In the genomic region with DNA sequence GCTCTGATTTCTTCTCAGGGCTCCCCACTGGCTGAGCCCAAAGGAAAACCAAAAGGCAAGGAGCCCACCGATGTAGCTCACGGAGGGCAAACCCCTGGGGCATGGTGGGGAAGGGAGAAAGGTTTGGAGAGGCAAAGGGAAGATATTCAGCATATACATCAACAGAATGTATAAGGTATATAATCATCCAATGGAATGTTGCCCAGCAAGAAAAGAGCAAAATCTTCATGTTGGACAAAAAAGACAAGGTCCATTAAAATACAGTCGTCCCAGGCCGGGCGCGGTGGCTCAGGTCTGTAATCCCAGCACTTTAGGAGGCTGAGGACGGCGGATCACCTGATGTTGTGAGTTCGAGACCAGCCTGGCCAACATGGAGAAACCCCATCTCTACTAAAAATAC, we compare ENCODE assay signal across 8 cellular contexts. TPM values are rescaled to one million over a fixed set of nuclear protein-coding genes. Genes with fewer than 3 reads are reported as not detected.
DNase-seq lines count a peak whose midpoint lies in the region; ATAC-seq, FAIRE-seq and TF ChIP-seq lines count a peak whose summit lies in the region.

No MANE protein-coding gene starts in this region.

- CTCF ChIA-PET in activated CD4-positive, alpha-beta T cell treated with anti-CD3 and anti-CD28 coated beads, Interleukin-2, amount 10 ng/mL, durations not matched to agents 7 days and 5 days (lab: Charles Lee), result interaction anchor here (0.8 kb wide), 1 partner anchor 22 kb away, joined by 3 read pairs; no protein-coding TSS in a partner anchor

- H3K4me3 ChIP-seq in suprapubic skin, result no peak overlapping the region

- peaks cover 22% of the 10 kb centered on the region for H3K4me1 ChIP-seq in suprapubic skin

- WGBS in suprapubic skin, result 70% methylated on average over 9 of the region's 9 CpGs

- TF ChIP-seq CTCF in glutamatergic neuron (IDR thresholded peaks at IDR 0.05; ENCODE audit: partially characterized antibody, unreplicated experiment), result no peak
- TF ChIP-seq CTCF in suprapubic skin (IDR thresholded peaks at IDR 0.05), result no peak

- peak overlapping the region; percentile 95 for H3K4me3 Mint-ChIP-seq in activated CD4-positive, alpha-beta T cell treated with anti-CD3 and anti-CD28 coated beads, Interleukin-2, amount 10 ng/mL, durations not matched to agents 7 days and 5 days
- H3K4me3 Mint-ChIP-seq in activated naive CD8-positive, alpha-beta T cell treated with anti-CD3 and anti-CD28 coated beads for 36 hours, result peak overlapping the region; percentile 83
- H3K4me3 Mint-ChIP-seq in glutamatergic neuron (ENCODE audit: unreplicated experiment), result peak overlapping the region; percentile 94

- TF ChIP-seq POLR2A in suprapubic skin (IDR thresholded peaks at IDR 0.05), result no peak

- no peaks in the 10 kb centered on the region for H3K9me3 ChIP-seq in suprapubic skin

- no peak for FAIRE-seq in frontal cortex (lab: Jason Lieb, UNC)

- H3K4me1 Mint-ChIP-seq in activated CD4-positive, alpha-beta T cell treated with anti-CD3 and anti-CD28 coated beads, Interleukin-2, amount 10 ng/mL, durations not matched to agents 7 days and 5 days, result peaks cover 38% of the 10 kb centered on the region
- peaks cover 20% of the 10 kb centered on the region for H3K4me1 Mint-ChIP-seq in activated naive CD8-positive, alpha-beta T cell treated with anti-CD3 and anti-CD28 coated beads for 36 hours
- H3K4me1 Mint-ChIP-seq in glutamatergic neuron (ENCODE audit: low read depth, unreplicated experiment), result peaks cover 23% of the 10 kb centered on the region

- no peaks in the 10 kb centered on the region for H3K27me3 ChIP-seq in suprapubic skin

- no peaks in the 10 kb centered on the region for H3K27me3 Mint-ChIP-seq in activated CD4-positive, alpha-beta T cell treated with anti-CD3 and anti-CD28 coated beads, Interleukin-2, amount 10 ng/mL, durations not matched to agents 7 days and 5 days
- no peaks in the 10 kb centered on the region for H3K27me3 Mint-ChIP-seq in activated naive CD8-positive, alpha-beta T cell treated with anti-CD3 and anti-CD28 coated beads for 36 hours
- H3K27me3 Mint-ChIP-seq in glutamatergic neuron (ENCODE audit: unreplicated experiment), result peaks cover 2% of the 10 kb centered on the region

- DNase-seq in activated CD4-positive, alpha-beta T cell treated with anti-CD3 and anti-CD28 coated beads, Interleukin-2, amount 10 ng/mL, durations not matched to agents 7 days and 5 days, result no peak
- no peak for DNase-seq in activated CD4-positive, alpha-beta T cell treated with anti-CD3 and anti-CD28 coated beads for 1 hour
- DNase-seq in activated naive CD8-positive, alpha-beta T cell treated with anti-CD3 and anti-CD28 coated beads for 36 hours, result no peak
- DNase-seq in glutamatergic neuron, result no peak
- no peak for DNase-seq in suprapubic skin (ENCODE audit: low spot score in 2 of 2)
- DNase-seq in frontal cortex (ENCODE audit: low spot score in 2 of 2), result no peak
- no peak for DNase-seq in activated CD4-positive, CD25-positive, alpha-beta regulatory T cell (lab: John Stamatoyannopoulos, UW)

- H3K27ac ChIP-seq in suprapubic skin, result peak overlapping the region; percentile 63

- H3K36me3 Mint-ChIP-seq in activated CD4-positive, alpha-beta T cell treated with anti-CD3 and anti-CD28 coated beads, Interleukin-2, amount 10 ng/mL, durations not matched to agents 7 days and 5 days (ENCODE audit: low read depth), result peaks cover 13% of the 10 kb centered on the region
- H3K36me3 Mint-ChIP-seq in activated naive CD8-positive, alpha-beta T cell treated with anti-CD3 and anti-CD28 coated beads for 36 hours, result peaks cover 17% of the 10 kb centered on the region
- H3K36me3 Mint-ChIP-seq in glutamatergic neuron (ENCODE audit: unreplicated experiment), result no peaks in the 10 kb centered on the region

- POLR2A ChIA-PET in activated CD4-positive, alpha-beta T cell treated with anti-CD3 and anti-CD28 coated beads, Interleukin-2, amount 10 ng/mL, durations not matched to agents 7 days and 5 days (lab: Charles Lee), result no interaction called here

- H3K27ac Mint-ChIP-seq in activated CD4-positive, alpha-beta T cell treated with anti-CD3 and anti-CD28 coated beads, Interleukin-2, amount 10 ng/mL, durations not matched to agents 7 days and 5 days, result no peak overlapping the region
- peak overlapping the region; percentile 74 for H3K27ac Mint-ChIP-seq in activated naive CD8-positive, alpha-beta T cell treated with anti-CD3 and anti-CD28 coated beads for 36 hours
- peak overlapping the region; percentile 31 for H3K27ac Mint-ChIP-seq in glutamatergic neuron (ENCODE audit: unreplicated experiment)

- no peak for ATAC-seq in HG03571 (IDR thresholded peaks at IDR 0.05; ENCODE audit: unreplicated experiment)

- no peak for TF ChIP-seq EP300 in suprapubic skin (IDR thresholded peaks at IDR 0.05)

- no peaks in the 10 kb centered on the region for H3K9me3 Mint-ChIP-seq in activated CD4-positive, alpha-beta T cell treated with anti-CD3 and anti-CD28 coated beads, Interleukin-2, amount 10 ng/mL, durations not matched to agents 7 days and 5 days
- peaks cover 3% of the 10 kb centered on the region for H3K9me3 Mint-ChIP-seq in activated naive CD8-positive, alpha-beta T cell treated with anti-CD3 and anti-CD28 coated beads for 36 hours
- H3K9me3 Mint-ChIP-seq in glutamatergic neuron (ENCODE audit: unreplicated experiment), result peaks cover 3% of the 10 kb centered on the region

- no peaks in the 10 kb centered on the region for H3K36me3 ChIP-seq in suprapubic skin

RNA-seq across cellular contexts. Expression of gene CPPED1, which starts 1.6 kb away (rescaled TPM):
- total RNA-seq in activated CD4-positive, alpha-beta T cell treated with anti-CD3 and anti-CD28 coated beads, Interleukin-2, amount 10 ng/mL, durations not matched to agents 7 days and 5 days, result 10 to 100 TPM; 15.7 to 17.1 TPM
- 1 to 10 TPM; 3.8 to 5.1 TPM for total RNA-seq in activated naive CD8-positive, alpha-beta T cell treated with anti-CD3 and anti-CD28 coated beads for 36 hours
- 41.3 TPM for total RNA-seq in glutamatergic neuron (ENCODE audit: unreplicated experiment)
- total RNA-seq in suprapubic skin, result 10 to 100 TPM in 2 of 4 donors, 1 to 10 TPM in 2; 8.7 to 13.3 (median 10.7) TPM
- 4.1 TPM for total RNA-seq in frontal cortex
